1 cellular context compared by ENCODE assay signal in the genomic region with DNA sequence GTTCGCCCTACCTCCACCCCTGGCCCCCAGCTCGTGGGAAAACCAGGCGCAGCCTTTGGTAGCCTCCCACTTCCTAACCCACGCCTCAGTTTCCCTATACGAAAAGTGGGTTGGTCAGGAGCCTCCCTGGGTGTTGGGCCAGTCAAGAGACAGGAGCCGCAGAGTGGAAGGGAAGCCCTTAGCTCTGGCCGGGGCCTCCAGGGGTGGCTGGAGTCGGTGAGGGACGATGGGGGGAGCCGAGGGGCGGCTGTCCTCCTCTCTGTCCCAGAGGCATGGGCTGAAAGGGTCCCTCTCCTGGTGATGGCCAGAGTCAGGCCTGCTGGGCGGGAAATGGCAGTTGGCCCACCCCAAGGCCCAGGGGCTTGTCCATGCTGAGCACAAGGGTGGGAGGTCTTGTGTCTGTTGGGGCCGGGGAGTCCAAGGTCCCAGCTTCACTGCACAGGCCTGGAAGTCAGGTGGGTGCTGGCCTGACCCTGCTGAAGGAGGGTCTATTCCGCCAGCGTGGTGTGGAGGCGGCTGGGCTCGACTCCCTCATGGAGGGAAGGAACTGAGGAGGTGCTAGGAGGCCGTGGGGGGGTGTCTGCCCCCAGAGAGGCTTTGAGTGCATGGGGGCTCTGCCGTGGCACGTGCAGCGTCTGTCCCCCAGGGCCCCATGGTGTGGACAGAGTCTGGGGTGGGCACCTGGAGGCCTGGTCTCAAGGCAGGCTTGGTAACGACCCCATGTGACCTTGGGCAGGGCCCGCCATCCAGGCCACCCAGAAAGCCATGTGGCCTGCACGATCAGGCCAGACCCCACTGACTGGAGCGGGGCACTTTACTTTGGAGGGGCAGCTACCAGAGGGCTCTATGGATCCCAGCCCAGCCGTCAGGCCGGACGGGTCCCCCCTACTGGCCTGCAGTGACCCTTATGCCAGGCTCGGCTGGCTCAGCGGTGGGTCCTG.
TF ChIP-seq lines count a peak whose summit lies in the region.

No MANE protein-coding gene starts in this region.

TF ChIP-seq in HepG2, 621 proteins besides CTCF, POLR2A, EP300 and RAD21 (continued from another document):
- TF ChIP-seq, protein P1, sequence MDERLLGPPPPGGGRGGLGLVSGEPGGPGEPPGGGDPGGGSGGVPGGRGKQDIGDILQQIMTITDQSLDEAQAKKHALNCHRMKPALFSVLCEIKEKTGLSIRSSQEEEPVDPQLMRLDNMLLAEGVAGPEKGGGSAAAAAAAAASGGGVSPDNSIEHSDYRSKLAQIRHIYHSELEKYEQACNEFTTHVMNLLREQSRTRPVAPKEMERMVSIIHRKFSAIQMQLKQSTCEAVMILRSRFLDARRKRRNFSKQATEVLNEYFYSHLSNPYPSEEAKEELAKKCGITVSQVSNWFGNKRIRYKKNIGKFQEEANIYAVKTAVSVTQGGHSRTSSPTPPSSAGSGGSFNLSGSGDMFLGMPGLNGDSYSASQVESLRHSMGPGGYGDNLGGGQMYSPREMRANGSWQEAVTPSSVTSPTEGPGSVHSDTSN (CRISPR knock-in tag; IDR thresholded peaks at IDR 0.05) = no peak
- TF ChIP-seq, protein P2, sequence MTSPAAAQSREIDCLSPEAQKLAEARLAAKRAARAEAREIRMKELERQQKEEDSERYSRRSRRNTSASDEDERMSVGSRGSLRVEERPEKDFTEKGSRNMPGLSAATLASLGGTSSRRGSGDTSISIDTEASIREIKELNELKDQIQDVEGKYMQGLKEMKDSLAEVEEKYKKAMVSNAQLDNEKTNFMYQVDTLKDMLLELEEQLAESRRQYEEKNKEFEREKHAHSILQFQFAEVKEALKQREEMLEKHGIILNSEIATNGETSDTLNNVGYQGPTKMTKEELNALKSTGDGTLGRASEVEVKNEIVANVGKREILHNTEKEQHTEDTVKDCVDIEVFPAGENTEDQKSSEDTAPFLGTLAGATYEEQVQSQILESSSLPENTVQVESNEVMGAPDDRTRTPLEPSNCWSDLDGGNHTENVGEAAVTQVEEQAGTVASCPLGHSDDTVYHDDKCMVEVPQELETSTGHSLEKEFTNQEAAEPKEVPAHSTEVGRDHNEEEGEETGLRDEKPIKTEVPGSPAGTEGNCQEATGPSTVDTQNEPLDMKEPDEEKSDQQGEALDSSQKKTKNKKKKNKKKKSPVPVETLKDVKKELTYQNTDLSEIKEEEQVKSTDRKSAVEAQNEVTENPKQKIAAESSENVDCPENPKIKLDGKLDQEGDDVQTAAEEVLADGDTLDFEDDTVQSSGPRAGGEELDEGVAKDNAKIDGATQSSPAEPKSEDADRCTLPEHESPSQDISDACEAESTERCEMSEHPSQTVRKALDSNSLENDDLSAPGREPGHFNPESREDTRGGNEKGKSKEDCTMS (CRISPR knock-in tag; conservative IDR thresholded peaks at IDR 0.05) = no peak
- TF ChIP-seq, protein P3, sequence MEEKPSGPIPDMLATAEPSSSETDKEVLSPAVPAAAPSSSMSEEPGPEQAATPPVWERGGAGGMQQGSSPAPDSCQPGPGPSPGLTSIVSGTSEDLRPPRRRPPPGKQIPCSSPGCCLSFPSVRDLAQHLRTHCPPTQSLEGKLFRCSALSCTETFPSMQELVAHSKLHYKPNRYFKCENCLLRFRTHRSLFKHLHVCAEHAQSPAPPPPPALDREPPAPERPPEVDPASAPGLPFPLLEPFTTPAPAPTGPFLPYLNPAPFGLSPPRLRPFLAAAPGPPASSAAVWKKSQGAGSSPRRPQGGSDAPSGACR (CRISPR knock-in tag; IDR thresholded peaks at IDR 0.05) = peak; percentile 18; the same call in 1 of the 2 replicates
- TF ChIP-seq ZNF781 (CRISPR knock-in tag; IDR thresholded peaks at IDR 0.05; ENCODE audit: borderline replicate concordance, not compliant biosample characterization) = no peak
- TF ChIP-seq, protein P4, sequence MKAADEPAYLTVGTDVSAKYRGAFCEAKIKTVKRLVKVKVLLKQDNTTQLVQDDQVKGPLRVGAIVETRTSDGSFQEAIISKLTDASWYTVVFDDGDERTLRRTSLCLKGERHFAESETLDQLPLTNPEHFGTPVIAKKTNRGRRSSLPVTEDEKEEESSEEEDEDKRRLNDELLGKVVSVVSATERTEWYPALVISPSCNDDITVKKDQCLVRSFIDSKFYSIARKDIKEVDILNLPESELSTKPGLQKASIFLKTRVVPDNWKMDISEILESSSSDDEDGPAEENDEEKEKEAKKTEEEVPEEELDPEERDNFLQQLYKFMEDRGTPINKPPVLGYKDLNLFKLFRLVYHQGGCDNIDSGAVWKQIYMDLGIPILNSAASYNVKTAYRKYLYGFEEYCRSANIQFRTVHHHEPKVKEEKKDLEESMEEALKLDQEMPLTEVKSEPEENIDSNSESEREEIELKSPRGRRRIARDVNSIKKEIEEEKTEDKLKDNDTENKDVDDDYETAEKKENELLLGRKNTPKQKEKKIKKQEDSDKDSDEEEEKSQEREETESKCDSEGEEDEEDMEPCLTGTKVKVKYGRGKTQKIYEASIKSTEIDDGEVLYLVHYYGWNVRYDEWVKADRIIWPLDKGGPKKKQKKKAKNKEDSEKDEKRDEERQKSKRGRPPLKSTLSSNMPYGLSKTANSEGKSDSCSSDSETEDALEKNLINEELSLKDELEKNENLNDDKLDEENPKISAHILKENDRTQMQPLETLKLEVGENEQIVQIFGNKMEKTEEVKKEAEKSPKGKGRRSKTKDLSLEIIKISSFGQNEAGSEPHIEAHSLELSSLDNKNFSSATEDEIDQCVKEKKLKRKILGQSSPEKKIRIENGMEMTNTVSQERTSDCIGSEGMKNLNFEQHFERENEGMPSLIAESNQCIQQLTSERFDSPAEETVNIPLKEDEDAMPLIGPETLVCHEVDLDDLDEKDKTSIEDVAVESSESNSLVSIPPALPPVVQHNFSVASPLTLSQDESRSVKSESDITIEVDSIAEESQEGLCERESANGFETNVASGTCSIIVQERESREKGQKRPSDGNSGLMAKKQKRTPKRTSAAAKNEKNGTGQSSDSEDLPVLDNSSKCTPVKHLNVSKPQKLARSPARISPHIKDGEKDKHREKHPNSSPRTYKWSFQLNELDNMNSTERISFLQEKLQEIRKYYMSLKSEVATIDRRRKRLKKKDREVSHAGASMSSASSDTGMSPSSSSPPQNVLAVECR (CRISPR knock-in tag; IDR thresholded peaks at IDR 0.05; ENCODE audit: borderline replicate concordance) = peak; percentile 4; the same call in 1 of the 2 replicates
- TF ChIP-seq, protein P5, sequence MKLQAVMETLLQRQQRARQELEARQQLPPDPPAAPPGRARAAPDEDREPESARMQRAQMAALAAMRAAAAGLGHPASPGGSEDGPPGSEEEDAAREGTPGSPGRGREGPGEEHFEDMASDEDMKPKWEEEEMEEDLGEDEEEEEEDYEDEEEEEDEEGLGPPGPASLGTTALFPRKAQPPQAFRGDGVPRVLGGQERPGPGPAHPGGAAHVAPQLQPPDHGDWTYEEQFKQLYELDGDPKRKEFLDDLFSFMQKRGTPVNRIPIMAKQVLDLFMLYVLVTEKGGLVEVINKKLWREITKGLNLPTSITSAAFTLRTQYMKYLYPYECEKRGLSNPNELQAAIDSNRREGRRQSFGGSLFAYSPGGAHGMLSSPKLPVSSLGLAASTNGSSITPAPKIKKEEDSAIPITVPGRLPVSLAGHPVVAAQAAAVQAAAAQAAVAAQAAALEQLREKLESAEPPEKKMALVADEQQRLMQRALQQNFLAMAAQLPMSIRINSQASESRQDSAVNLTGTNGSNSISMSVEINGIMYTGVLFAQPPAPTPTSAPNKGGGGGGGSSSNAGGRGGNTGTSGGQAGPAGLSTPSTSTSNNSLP (IDR thresholded peaks at IDR 0.05; ENCODE audit: low read depth, low read length) = no peak
- TF ChIP-seq, protein P6, sequence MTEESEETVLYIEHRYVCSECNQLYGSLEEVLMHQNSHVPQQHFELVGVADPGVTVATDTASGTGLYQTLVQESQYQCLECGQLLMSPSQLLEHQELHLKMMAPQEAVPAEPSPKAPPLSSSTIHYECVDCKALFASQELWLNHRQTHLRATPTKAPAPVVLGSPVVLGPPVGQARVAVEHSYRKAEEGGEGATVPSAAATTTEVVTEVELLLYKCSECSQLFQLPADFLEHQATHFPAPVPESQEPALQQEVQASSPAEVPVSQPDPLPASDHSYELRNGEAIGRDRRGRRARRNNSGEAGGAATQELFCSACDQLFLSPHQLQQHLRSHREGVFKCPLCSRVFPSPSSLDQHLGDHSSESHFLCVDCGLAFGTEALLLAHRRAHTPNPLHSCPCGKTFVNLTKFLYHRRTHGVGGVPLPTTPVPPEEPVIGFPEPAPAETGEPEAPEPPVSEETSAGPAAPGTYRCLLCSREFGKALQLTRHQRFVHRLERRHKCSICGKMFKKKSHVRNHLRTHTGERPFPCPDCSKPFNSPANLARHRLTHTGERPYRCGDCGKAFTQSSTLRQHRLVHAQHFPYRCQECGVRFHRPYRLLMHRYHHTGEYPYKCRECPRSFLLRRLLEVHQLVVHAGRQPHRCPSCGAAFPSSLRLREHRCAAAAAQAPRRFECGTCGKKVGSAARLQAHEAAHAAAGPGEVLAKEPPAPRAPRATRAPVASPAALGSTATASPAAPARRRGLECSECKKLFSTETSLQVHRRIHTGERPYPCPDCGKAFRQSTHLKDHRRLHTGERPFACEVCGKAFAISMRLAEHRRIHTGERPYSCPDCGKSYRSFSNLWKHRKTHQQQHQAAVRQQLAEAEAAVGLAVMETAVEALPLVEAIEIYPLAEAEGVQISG (CRISPR knock-in tag; IDR thresholded peaks at IDR 0.05) = no peak; the same call in 1 of the 2 replicates
- no peak for TF ChIP-seq POLR2AphosphoS2 (IDR thresholded peaks at IDR 0.05; ENCODE audit: low read depth, low read length)
- TF ChIP-seq MEF2D (CRISPR knock-in tag; IDR thresholded peaks at IDR 0.05) = 0 out of 2 replicates have a peak, but pooled peaks have one; percentile 38
- no peak for TF ChIP-seq ZSCAN22 (CRISPR knock-in tag; IDR thresholded peaks at IDR 0.05)
- TF ChIP-seq, protein P7, sequence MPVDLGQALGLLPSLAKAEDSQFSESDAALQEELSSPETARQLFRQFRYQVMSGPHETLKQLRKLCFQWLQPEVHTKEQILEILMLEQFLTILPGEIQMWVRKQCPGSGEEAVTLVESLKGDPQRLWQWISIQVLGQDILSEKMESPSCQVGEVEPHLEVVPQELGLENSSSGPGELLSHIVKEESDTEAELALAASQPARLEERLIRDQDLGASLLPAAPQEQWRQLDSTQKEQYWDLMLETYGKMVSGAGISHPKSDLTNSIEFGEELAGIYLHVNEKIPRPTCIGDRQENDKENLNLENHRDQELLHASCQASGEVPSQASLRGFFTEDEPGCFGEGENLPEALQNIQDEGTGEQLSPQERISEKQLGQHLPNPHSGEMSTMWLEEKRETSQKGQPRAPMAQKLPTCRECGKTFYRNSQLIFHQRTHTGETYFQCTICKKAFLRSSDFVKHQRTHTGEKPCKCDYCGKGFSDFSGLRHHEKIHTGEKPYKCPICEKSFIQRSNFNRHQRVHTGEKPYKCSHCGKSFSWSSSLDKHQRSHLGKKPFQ (CRISPR knock-in tag; IDR thresholded peaks at IDR 0.05; ENCODE audit: insufficient replicate concordance) = peak; percentile 18
- peak; percentile 90; the same call in 1 of the 2 replicates for TF ChIP-seq EED (CRISPR knock-in tag; IDR thresholded peaks at IDR 0.05)
- TF ChIP-seq NR2F6 (IDR thresholded peaks at IDR 0.05) = peak; percentile 17; the same call in 1 of the 2 replicates
- no peak; the same call in none of the 2 replicates for TF ChIP-seq NR2F6 (CRISPR knock-in tag; IDR thresholded peaks at IDR 0.05)
- no peak; the same call in 1 of the 2 replicates for TF ChIP-seq NFKBIZ (CRISPR knock-in tag; IDR thresholded peaks at IDR 0.05)
